Comparison of ENCODE assay signal across 1 cellular context in genomic region chr3:160399347-160400047, GRCh38.
TF ChIP-seq lines count a peak whose summit lies in the region.

TSS of gene SMC4 (plus strand) at chr3:160399650. CDS start at chr3:160400827, 1,177 bp downstream.

TF ChIP-seq in HEK293, 187 proteins besides CTCF, POLR2A, EP300 and RAD21 (continued from another document and continues in another):
- TF ChIP-seq ZSCAN4 (tag by site-specific recombination; IDR thresholded peaks at IDR 0.05) (no peak), KLF16 (tag by site-specific recombination; IDR thresholded peaks at IDR 0.05) (no peak), OVOL3 (tag by site-specific recombination; IDR thresholded peaks at IDR 0.05) (no peak), ZNF701 (tag by site-specific recombination; IDR thresholded peaks at IDR 0.05) (no peak), ZBTB48 (tag by site-specific recombination; IDR thresholded peaks at IDR 0.05) (no peak), ZNF138 (tag by site-specific recombination; IDR thresholded peaks at IDR 0.05; ENCODE audit: borderline replicate concordance) (no peak), ZNF561 (tag by site-specific recombination; IDR thresholded peaks at IDR 0.05; ENCODE audit: borderline replicate concordance) (no peak), ZNF16 (tag by site-specific recombination; IDR thresholded peaks at IDR 0.05; ENCODE audit: low read depth) (no peak), PRDM6 (tag by site-specific recombination; IDR thresholded peaks at IDR 0.05) (0 out of 2 replicates have a peak, but pooled peaks have one; percentile 15), HOXC10 (CRISPR knock-in tag; IDR thresholded peaks at IDR 0.05) (no peak), ZNF184 (tag by site-specific recombination; IDR thresholded peaks at IDR 0.05) (no peak), ZNF341 (tag by site-specific recombination; IDR thresholded peaks at IDR 0.05; ENCODE audit: low read depth) (peak; percentile 90), ZNF239 (tag by site-specific recombination; IDR thresholded peaks at IDR 0.05) (no peak), ZNF677 (tag by site-specific recombination; IDR thresholded peaks at IDR 0.05) (no peak), SP3 (tag by site-specific recombination; IDR thresholded peaks at IDR 0.05) (peak; percentile 60; the same call in 1 of the 2 replicates), ZFP3 (tag by site-specific recombination; IDR thresholded peaks at IDR 0.05; ENCODE audit: low read depth) (no peak), FEZF1 (tag by site-specific recombination; IDR thresholded peaks at IDR 0.05) (no peak), ZNF544 (tag by site-specific recombination; IDR thresholded peaks at IDR 0.05) (no peak), IKZF3 (tag by site-specific recombination; IDR thresholded peaks at IDR 0.05) (peak; percentile 25; the same call in 1 of the 2 replicates), HOXD13 (CRISPR knock-in tag; IDR thresholded peaks at IDR 0.05; ENCODE audit: borderline replicate concordance) (no peak), BCL11A (tag by site-specific recombination; IDR thresholded peaks at IDR 0.05; ENCODE audit: low read depth) (no peak), ZEB2 (tag by site-specific recombination; IDR thresholded peaks at IDR 0.05) (peak; percentile 77; the same call in 1 of the 2 replicates), GLI2 (tag by site-specific recombination; IDR thresholded peaks at IDR 0.05; ENCODE audit: borderline replicate concordance, low read depth) (no peak), ZNF433 (tag by site-specific recombination; IDR thresholded peaks at IDR 0.05; ENCODE audit: low read depth) (no peak), ZNF473 (tag by site-specific recombination; IDR thresholded peaks at IDR 0.05) (no peak), ZNF768 (tag by site-specific recombination; IDR thresholded peaks at IDR 0.05) (no peak), ZNF837 (tag by site-specific recombination; IDR thresholded peaks at IDR 0.05) (no peak), ZNF629 (tag by site-specific recombination; IDR thresholded peaks at IDR 0.05) (no peak; the same call in 1 of the 2 replicates), ZNF76 (tag by site-specific recombination; IDR thresholded peaks at IDR 0.05; ENCODE audit: borderline replicate concordance, low read depth) (peak; percentile 86), ZNF350 (tag by site-specific recombination; IDR thresholded peaks at IDR 0.05) (no peak), SALL2 (tag by site-specific recombination; IDR thresholded peaks at IDR 0.05; ENCODE audit: borderline replicate concordance) (no peak), ZNF660 (tag by site-specific recombination; IDR thresholded peaks at IDR 0.05) (0 out of 2 replicates have a peak, but pooled peaks have one; percentile 48), ZNF23 (tag by site-specific recombination; IDR thresholded peaks at IDR 0.05; ENCODE audit: borderline replicate concordance) (no peak), ZNF394 (tag by site-specific recombination; IDR thresholded peaks at IDR 0.05; ENCODE audit: borderline replicate concordance) (no peak; the same call in 1 of the 2 replicates), GLIS2 (tag by site-specific recombination; IDR thresholded peaks at IDR 0.05) (no peak), SP7 (tag by site-specific recombination; IDR thresholded peaks at IDR 0.05) (no peak), EGR2 (tag by site-specific recombination; IDR thresholded peaks at IDR 0.05; ENCODE audit: low read depth) (no peak), ZNF777 (tag by site-specific recombination; IDR thresholded peaks at IDR 0.05; ENCODE audit: borderline replicate concordance) (no peak), ZNF24 (tag by site-specific recombination; IDR thresholded peaks at IDR 0.05) (0 out of 2 replicates have a peak, but pooled peaks have one; percentile 41), ZNF501 (tag by site-specific recombination; IDR thresholded peaks at IDR 0.05) (no peak), ZNF639 (tag by site-specific recombination; IDR thresholded peaks at IDR 0.05) (peak; percentile 41; the same call in 1 of the 2 replicates), KLF9 (tag by site-specific recombination; IDR thresholded peaks at IDR 0.05; ENCODE audit: low read depth) (no peak; the same call in none of the 2 replicates), ZNF248 (tag by site-specific recombination; IDR thresholded peaks at IDR 0.05) (no peak), SP2 (tag by site-specific recombination; IDR thresholded peaks at IDR 0.05) (peak; percentile 28), ZNF214 (tag by site-specific recombination; IDR thresholded peaks at IDR 0.05; ENCODE audit: borderline replicate concordance) (no peak)
- TF ChIP-seq, protein P1, sequence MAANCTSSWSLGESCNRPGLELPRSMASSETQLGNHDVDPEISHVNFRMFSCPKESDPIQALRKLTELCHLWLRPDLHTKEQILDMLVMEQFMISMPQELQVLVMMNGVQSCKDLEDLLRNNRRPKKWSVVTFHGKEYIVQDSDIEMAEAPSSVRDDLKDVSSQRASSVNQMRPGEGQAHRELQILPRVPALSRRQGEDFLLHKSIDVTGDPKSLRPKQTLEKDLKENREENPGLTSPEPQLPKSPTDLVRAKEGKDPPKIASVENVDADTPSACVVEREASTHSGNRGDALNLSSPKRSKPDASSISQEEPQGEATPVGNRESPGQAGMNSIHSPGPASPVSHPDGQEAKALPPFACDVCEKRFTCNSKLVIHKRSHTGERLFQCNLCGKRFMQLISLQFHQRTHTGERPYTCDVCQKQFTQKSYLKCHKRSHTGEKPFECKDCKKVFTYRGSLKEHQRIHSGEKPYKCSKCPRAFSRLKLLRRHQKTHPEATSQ (tag by site-specific recombination; IDR thresholded peaks at IDR 0.05), result no peak
- TF ChIP-seq, protein P2, sequence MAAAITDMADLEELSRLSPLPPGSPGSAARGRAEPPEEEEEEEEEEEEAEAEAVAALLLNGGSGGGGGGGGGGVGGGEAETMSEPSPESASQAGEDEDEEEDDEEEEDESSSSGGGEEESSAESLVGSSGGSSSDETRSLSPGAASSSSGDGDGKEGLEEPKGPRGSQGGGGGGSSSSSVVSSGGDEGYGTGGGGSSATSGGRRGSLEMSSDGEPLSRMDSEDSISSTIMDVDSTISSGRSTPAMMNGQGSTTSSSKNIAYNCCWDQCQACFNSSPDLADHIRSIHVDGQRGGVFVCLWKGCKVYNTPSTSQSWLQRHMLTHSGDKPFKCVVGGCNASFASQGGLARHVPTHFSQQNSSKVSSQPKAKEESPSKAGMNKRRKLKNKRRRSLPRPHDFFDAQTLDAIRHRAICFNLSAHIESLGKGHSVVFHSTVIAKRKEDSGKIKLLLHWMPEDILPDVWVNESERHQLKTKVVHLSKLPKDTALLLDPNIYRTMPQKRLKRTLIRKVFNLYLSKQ (tag by site-specific recombination; IDR thresholded peaks at IDR 0.05; ENCODE audit: borderline replicate concordance), result no peak
- TF ChIP-seq, protein P3, sequence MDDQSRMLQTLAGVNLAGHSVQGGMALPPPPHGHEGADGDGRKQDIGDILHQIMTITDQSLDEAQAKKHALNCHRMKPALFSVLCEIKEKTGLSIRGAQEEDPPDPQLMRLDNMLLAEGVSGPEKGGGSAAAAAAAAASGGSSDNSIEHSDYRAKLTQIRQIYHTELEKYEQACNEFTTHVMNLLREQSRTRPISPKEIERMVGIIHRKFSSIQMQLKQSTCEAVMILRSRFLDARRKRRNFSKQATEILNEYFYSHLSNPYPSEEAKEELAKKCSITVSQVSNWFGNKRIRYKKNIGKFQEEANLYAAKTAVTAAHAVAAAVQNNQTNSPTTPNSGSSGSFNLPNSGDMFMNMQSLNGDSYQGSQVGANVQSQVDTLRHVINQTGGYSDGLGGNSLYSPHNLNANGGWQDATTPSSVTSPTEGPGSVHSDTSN (CRISPR knock-in tag; IDR thresholded peaks at IDR 0.05), result no peak
- TF ChIP-seq, protein P4, sequence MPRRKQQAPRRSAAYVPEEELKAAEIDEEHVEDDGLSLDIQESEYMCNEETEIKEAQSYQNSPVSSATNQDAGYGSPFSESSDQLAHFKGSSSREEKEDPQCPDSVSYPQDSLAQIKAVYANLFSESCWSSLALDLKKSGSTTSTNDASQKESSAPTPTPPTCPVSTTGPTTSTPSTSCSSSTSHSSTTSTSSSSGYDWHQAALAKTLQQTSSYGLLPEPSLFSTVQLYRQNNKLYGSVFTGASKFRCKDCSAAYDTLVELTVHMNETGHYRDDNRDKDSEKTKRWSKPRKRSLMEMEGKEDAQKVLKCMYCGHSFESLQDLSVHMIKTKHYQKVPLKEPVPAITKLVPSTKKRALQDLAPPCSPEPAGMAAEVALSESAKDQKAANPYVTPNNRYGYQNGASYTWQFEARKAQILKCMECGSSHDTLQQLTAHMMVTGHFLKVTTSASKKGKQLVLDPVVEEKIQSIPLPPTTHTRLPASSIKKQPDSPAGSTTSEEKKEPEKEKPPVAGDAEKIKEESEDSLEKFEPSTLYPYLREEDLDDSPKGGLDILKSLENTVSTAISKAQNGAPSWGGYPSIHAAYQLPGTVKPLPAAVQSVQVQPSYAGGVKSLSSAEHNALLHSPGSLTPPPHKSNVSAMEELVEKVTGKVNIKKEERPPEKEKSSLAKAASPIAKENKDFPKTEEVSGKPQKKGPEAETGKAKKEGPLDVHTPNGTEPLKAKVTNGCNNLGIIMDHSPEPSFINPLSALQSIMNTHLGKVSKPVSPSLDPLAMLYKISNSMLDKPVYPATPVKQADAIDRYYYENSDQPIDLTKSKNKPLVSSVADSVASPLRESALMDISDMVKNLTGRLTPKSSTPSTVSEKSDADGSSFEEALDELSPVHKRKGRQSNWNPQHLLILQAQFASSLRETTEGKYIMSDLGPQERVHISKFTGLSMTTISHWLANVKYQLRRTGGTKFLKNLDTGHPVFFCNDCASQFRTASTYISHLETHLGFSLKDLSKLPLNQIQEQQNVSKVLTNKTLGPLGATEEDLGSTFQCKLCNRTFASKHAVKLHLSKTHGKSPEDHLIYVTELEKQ (tag by site-specific recombination; IDR thresholded peaks at IDR 0.05; ENCODE audit: borderline replicate concordance), result no peak
- TF ChIP-seq, protein P5, sequence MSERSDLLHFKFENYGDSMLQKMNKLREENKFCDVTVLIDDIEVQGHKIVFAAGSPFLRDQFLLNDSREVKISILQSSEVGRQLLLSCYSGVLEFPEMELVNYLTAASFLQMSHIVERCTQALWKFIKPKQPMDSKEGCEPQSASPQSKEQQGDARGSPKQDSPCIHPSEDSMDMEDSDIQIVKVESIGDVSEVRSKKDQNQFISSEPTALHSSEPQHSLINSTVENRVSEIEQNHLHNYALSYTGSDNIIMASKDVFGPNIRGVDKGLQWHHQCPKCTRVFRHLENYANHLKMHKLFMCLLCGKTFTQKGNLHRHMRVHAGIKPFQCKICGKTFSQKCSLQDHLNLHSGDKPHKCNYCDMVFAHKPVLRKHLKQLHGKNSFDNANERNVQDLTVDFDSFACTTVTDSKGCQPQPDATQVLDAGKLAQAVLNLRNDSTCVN (tag by site-specific recombination; optimal IDR thresholded peaks at IDR 0.05), result peak; percentile 38
- TF ChIP-seq, protein P6, sequence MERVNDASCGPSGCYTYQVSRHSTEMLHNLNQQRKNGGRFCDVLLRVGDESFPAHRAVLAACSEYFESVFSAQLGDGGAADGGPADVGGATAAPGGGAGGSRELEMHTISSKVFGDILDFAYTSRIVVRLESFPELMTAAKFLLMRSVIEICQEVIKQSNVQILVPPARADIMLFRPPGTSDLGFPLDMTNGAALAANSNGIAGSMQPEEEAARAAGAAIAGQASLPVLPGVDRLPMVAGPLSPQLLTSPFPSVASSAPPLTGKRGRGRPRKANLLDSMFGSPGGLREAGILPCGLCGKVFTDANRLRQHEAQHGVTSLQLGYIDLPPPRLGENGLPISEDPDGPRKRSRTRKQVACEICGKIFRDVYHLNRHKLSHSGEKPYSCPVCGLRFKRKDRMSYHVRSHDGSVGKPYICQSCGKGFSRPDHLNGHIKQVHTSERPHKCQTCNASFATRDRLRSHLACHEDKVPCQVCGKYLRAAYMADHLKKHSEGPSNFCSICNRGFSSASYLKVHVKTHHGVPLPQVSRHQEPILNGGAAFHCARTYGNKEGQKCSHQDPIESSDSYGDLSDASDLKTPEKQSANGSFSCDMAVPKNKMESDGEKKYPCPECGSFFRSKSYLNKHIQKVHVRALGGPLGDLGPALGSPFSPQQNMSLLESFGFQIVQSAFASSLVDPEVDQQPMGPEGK (tag by site-specific recombination; IDR thresholded peaks at IDR 0.05), result no peak
- TF ChIP-seq, protein P7, sequence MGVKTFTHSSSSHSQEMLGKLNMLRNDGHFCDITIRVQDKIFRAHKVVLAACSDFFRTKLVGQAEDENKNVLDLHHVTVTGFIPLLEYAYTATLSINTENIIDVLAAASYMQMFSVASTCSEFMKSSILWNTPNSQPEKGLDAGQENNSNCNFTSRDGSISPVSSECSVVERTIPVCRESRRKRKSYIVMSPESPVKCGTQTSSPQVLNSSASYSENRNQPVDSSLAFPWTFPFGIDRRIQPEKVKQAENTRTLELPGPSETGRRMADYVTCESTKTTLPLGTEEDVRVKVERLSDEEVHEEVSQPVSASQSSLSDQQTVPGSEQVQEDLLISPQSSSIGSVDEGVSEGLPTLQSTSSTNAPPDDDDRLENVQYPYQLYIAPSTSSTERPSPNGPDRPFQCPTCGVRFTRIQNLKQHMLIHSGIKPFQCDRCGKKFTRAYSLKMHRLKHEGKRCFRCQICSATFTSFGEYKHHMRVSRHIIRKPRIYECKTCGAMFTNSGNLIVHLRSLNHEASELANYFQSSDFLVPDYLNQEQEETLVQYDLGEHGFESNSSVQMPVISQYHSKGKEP (tag by site-specific recombination; IDR thresholded peaks at IDR 0.05), result peak; percentile 3; the same call in 1 of the 2 replicates
